1 cellular context compared by ENCODE assay signal in genomic region chr1:37922767-37923550, GRCh38.
A peak's percentile ranks its signal among the peaks of the same experiment; 100 is the strongest.
TF ChIP-seq lines count a peak whose summit lies in the region.

No MANE protein-coding gene starts in this region.

TF ChIP-seq in K562, 482 proteins besides CTCF, POLR2A, EP300 and RAD21 (continued from another document and continues in another):
- TF ChIP-seq ZNF830 (CRISPR knock-in tag; IDR thresholded peaks at IDR 0.05): no peak
- TF ChIP-seq GATAD2A (IDR thresholded peaks at IDR 0.05): peak; percentile 52
- TF ChIP-seq IFI16 (CRISPR knock-in tag; IDR thresholded peaks at IDR 0.05): 0 out of 2 replicates have a peak, but pooled peaks have one; percentile 22
- TF ChIP-seq RBM17 (IDR thresholded peaks at IDR 0.05; ENCODE audit: borderline replicate concordance, low read depth, low read length): no peak
- no peak for TF ChIP-seq POLR2G (IDR thresholded peaks at IDR 0.05; ENCODE audit: low read depth, low read length)
- TF ChIP-seq MAFG (tag; conservative IDR thresholded peaks at IDR 0.05): peak; percentile 78
- TF ChIP-seq, protein P1, sequence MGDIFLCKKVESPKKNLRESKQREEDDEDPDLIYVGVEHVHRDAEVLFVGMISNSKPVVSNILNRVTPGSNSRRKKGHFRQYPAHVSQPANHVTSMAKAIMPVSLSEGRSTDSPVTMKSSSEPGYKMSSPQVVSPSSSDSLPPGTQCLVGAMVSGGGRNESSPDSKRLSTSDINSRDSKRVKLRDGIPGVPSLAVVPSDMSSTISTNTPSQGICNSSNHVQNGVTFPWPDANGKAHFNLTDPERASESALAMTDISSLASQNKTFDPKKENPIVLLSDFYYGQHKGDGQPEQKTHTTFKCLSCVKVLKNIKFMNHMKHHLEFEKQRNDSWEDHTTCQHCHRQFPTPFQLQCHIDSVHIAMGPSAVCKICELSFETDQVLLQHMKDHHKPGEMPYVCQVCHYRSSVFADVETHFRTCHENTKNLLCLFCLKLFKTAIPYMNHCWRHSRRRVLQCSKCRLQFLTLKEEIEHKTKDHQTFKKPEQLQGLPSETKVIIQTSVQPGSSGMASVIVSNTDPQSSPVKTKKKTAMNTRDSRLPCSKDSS (IDR thresholded peaks at IDR 0.05; ENCODE audit: low read depth, partially characterized antibody): no peak
- peak; percentile 77 for TF ChIP-seq EHMT2 (IDR thresholded peaks at IDR 0.05)
- TF ChIP-seq ZKSCAN3 (CRISPR knock-in tag; IDR thresholded peaks at IDR 0.05): no peak
- no peak for TF ChIP-seq ZBTB43 (CRISPR knock-in tag; IDR thresholded peaks at IDR 0.05)
- no peak for TF ChIP-seq NEUROD1 (IDR thresholded peaks at IDR 0.05; ENCODE audit: borderline replicate concordance, low read depth, low read length, partially characterized antibody)
- TF ChIP-seq CBFA2T3 (IDR thresholded peaks at IDR 0.05): peak; percentile 96
- TF ChIP-seq HDAC2 (IDR thresholded peaks at IDR 0.05): peak; percentile 75; the same call in 1 of the 2 replicates
- TF ChIP-seq KHSRP (IDR thresholded peaks at IDR 0.05): 0 out of 2 replicates have a peak, but pooled peaks have one; percentile 24
- TF ChIP-seq, protein P2, sequence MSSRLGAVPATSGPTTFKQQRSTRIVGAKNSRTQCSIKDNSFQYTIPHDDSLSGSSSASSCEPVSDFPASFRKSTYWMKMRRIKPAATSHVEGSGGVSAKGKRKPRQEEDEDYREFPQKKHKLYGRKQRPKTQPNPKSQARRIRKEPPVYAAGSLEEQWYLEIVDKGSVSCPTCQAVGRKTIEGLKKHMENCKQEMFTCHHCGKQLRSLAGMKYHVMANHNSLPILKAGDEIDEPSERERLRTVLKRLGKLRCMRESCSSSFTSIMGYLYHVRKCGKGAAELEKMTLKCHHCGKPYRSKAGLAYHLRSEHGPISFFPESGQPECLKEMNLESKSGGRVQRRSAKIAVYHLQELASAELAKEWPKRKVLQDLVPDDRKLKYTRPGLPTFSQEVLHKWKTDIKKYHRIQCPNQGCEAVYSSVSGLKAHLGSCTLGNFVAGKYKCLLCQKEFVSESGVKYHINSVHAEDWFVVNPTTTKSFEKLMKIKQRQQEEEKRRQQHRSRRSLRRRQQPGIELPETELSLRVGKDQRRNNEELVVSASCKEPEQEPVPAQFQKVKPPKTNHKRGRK (tag; IDR thresholded peaks at IDR 0.05): no peak
- TF ChIP-seq CBX2 (IDR thresholded peaks at IDR 0.05; ENCODE audit: insufficient read depth, low read length, poor library complexity, severe bottlenecking): no peak
- TF ChIP-seq SAP30 (IDR thresholded peaks at IDR 0.05; ENCODE audit: borderline replicate concordance, insufficient read depth, low read depth, low read length, poor library complexity, severe bottlenecking): no peak
- TF ChIP-seq PHB2 (IDR thresholded peaks at IDR 0.05; ENCODE audit: low read depth): 0 out of 2 replicates have a peak, but pooled peaks have one; percentile 25
- peak; percentile 53; the same call in 1 of the 2 replicates for TF ChIP-seq JUND (IDR thresholded peaks at IDR 0.05; ENCODE audit: borderline replicate concordance, low read depth, low read length)
- TF ChIP-seq JUND (tag; IDR thresholded peaks at IDR 0.05; ENCODE audit: borderline replicate concordance, low read depth, low read length): peak; percentile 23; the same call in 1 of the 3 replicates
- no peak for TF ChIP-seq STAG1 (CRISPR knock-in tag; IDR thresholded peaks at IDR 0.05; ENCODE audit: borderline replicate concordance)
- no peak for TF ChIP-seq ZNF324 (CRISPR knock-in tag; IDR thresholded peaks at IDR 0.05)
- no peak for TF ChIP-seq ZNF445 (CRISPR knock-in tag; IDR thresholded peaks at IDR 0.05; ENCODE audit: low read depth)
- peak; percentile 26 for TF ChIP-seq GATA2 (CRISPR knock-in tag; IDR thresholded peaks at IDR 0.05)
- TF ChIP-seq ZC3H4 (CRISPR knock-in tag; IDR thresholded peaks at IDR 0.05; ENCODE audit: borderline replicate concordance): no peak
- TF ChIP-seq GTF2F1 (IDR thresholded peaks at IDR 0.05; ENCODE audit: low read depth, low read length): no peak
- TF ChIP-seq CXXC5 (CRISPR knock-in tag; IDR thresholded peaks at IDR 0.05): peak; percentile 70
- TF ChIP-seq, protein P3, sequence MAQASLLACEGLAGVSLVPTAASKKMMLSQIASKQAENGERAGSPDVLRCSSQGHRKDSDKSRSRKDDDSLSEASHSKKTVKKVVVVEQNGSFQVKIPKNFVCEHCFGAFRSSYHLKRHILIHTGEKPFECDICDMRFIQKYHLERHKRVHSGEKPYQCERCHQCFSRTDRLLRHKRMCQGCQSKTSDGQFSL (CRISPR knock-in tag; IDR thresholded peaks at IDR 0.05): no peak
- TF ChIP-seq, protein P3 (tag; IDR thresholded peaks at IDR 0.05): no peak
- TF ChIP-seq PHB (CRISPR knock-in tag; IDR thresholded peaks at IDR 0.05): no peak
- TF ChIP-seq, protein P4, sequence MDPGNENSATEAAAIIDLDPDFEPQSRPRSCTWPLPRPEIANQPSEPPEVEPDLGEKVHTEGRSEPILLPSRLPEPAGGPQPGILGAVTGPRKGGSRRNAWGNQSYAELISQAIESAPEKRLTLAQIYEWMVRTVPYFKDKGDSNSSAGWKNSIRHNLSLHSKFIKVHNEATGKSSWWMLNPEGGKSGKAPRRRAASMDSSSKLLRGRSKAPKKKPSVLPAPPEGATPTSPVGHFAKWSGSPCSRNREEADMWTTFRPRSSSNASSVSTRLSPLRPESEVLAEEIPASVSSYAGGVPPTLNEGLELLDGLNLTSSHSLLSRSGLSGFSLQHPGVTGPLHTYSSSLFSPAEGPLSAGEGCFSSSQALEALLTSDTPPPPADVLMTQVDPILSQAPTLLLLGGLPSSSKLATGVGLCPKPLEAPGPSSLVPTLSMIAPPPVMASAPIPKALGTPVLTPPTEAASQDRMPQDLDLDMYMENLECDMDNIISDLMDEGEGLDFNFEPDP (CRISPR knock-in tag; IDR thresholded peaks at IDR 0.05): no peak
- no peak for TF ChIP-seq KLF6 (CRISPR knock-in tag; IDR thresholded peaks at IDR 0.05; ENCODE audit: borderline replicate concordance)
- no peak for TF ChIP-seq NR0B1 (IDR thresholded peaks at IDR 0.05; ENCODE audit: partially characterized antibody)
- TF ChIP-seq ZSCAN32 (CRISPR knock-in tag; IDR thresholded peaks at IDR 0.05): no peak
- TF ChIP-seq ILK (tag; IDR thresholded peaks at IDR 0.05; ENCODE audit: borderline replicate concordance, low read depth): no peak
- no peak for TF ChIP-seq WHSC1 (IDR thresholded peaks at IDR 0.05; ENCODE audit: low read length)
- TF ChIP-seq ZFP30 (CRISPR knock-in tag; IDR thresholded peaks at IDR 0.05; ENCODE audit: borderline replicate concordance): no peak
- no peak for TF ChIP-seq GTF2E2 (tag; IDR thresholded peaks at IDR 0.05)
- TF ChIP-seq MCM5 (IDR thresholded peaks at IDR 0.05; ENCODE audit: low read depth): no peak
- no peak for TF ChIP-seq ZNF124 (CRISPR knock-in tag; IDR thresholded peaks at IDR 0.05)
- peak; percentile 79; the same call in 1 of the 2 replicates for TF ChIP-seq DMBX1 (CRISPR knock-in tag; IDR thresholded peaks at IDR 0.05; ENCODE audit: borderline replicate concordance)
- TF ChIP-seq RBBP5 (IDR thresholded peaks at IDR 0.05; ENCODE audit: borderline replicate concordance, insufficient read depth, low read length, poor library complexity, severe bottlenecking): no peak
- TF ChIP-seq DDX20 (tag; IDR thresholded peaks at IDR 0.05; ENCODE audit: low read depth): no peak
- TF ChIP-seq ATF1 (CRISPR knock-in tag; IDR thresholded peaks at IDR 0.05): no peak
- TF ChIP-seq ATF1 (tag; IDR thresholded peaks at IDR 0.05): no peak; the same call in 1 of the 2 replicates
- TF ChIP-seq ZNF212 (CRISPR knock-in tag; IDR thresholded peaks at IDR 0.05): no peak
- TF ChIP-seq GTF3C2 (IDR thresholded peaks at IDR 0.05; ENCODE audit: borderline replicate concordance, extremely low read depth, insufficient read length): no peak
- TF ChIP-seq ZNF699 (CRISPR knock-in tag; IDR thresholded peaks at IDR 0.05; ENCODE audit: insufficient replicate concordance): no peak
- TF ChIP-seq ZNF12 (CRISPR knock-in tag; IDR thresholded peaks at IDR 0.05): no peak
- TF ChIP-seq, protein P5, sequence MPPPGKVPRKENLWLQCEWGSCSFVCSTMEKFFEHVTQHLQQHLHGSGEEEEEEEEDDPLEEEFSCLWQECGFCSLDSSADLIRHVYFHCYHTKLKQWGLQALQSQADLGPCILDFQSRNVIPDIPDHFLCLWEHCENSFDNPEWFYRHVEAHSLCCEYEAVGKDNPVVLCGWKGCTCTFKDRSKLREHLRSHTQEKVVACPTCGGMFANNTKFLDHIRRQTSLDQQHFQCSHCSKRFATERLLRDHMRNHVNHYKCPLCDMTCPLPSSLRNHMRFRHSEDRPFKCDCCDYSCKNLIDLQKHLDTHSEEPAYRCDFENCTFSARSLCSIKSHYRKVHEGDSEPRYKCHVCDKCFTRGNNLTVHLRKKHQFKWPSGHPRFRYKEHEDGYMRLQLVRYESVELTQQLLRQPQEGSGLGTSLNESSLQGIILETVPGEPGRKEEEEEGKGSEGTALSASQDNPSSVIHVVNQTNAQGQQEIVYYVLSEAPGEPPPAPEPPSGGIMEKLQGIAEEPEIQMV (tag; conservative IDR thresholded peaks at IDR 0.05; ENCODE audit: low read depth): no peak
- TF ChIP-seq ZNF175 (CRISPR knock-in tag; IDR thresholded peaks at IDR 0.05; ENCODE audit: low read depth): no peak
- no peak for TF ChIP-seq XRCC4 (IDR thresholded peaks at IDR 0.05; ENCODE audit: extremely low read depth, insufficient read depth, insufficient read length)
- peak; percentile 67; the same call in 1 of the 2 replicates for TF ChIP-seq ADNP (tag; IDR thresholded peaks at IDR 0.05)
- TF ChIP-seq POLR2AphosphoS2 (IDR thresholded peaks at IDR 0.05; ENCODE audit: low read length): no peak
- TF ChIP-seq ZBTB12 (CRISPR knock-in tag; IDR thresholded peaks at IDR 0.05): 0 out of 2 replicates have a peak, but pooled peaks have one; percentile 10
- no peak for TF ChIP-seq ZNF184 (CRISPR knock-in tag; IDR thresholded peaks at IDR 0.05)
- no peak for TF ChIP-seq MTF1 (CRISPR knock-in tag; IDR thresholded peaks at IDR 0.05; ENCODE audit: borderline replicate concordance)
- no peak for TF ChIP-seq NR2F6 (CRISPR knock-in tag; IDR thresholded peaks at IDR 0.05)
- TF ChIP-seq CCNT2 (IDR thresholded peaks at IDR 0.05; ENCODE audit: borderline replicate concordance, extremely low read depth, insufficient read length, low read depth, low read length): peak; percentile 68
- TF ChIP-seq, protein P6, sequence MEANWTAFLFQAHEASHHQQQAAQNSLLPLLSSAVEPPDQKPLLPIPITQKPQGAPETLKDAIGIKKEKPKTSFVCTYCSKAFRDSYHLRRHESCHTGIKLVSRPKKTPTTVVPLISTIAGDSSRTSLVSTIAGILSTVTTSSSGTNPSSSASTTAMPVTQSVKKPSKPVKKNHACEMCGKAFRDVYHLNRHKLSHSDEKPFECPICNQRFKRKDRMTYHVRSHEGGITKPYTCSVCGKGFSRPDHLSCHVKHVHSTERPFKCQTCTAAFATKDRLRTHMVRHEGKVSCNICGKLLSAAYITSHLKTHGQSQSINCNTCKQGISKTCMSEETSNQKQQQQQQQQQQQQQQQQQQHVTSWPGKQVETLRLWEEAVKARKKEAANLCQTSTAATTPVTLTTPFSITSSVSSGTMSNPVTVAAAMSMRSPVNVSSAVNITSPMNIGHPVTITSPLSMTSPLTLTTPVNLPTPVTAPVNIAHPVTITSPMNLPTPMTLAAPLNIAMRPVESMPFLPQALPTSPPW (CRISPR knock-in tag; IDR thresholded peaks at IDR 0.05): peak; percentile 67
- TF ChIP-seq NR3C1 (CRISPR knock-in tag; IDR thresholded peaks at IDR 0.05): no peak
